1 cellular context compared by ENCODE assay signal in genomic region chr1:1164361-1164700, GRCh38.
TF ChIP-seq lines count a peak whose summit lies in the region.

No MANE protein-coding gene starts in this region.

TF ChIP-seq in HepG2, 621 proteins besides CTCF, POLR2A, EP300 and RAD21 (continued from another document):
- TF ChIP-seq SNAPC4 (CRISPR knock-in tag; IDR thresholded peaks at IDR 0.05) (0 out of 2 replicates have a peak, but pooled peaks have one; percentile 0), ZFP41 (CRISPR knock-in tag; IDR thresholded peaks at IDR 0.05; ENCODE audit: borderline replicate concordance) (no peak), SIN3A (IDR thresholded peaks at IDR 0.05; ENCODE audit: borderline replicate concordance, low read depth, low read length) (no peak), ZNF101 (CRISPR knock-in tag; IDR thresholded peaks at IDR 0.05; ENCODE audit: borderline replicate concordance, low read depth) (no peak), NPAS2 (CRISPR knock-in tag; IDR thresholded peaks at IDR 0.05; ENCODE audit: borderline replicate concordance) (no peak), ZNF558 (CRISPR knock-in tag; IDR thresholded peaks at IDR 0.05; ENCODE audit: borderline replicate concordance) (0 out of 2 replicates have a peak, but pooled peaks have one; percentile 5), EED (CRISPR knock-in tag; IDR thresholded peaks at IDR 0.05) (no peak), ZSCAN20 (CRISPR knock-in tag; IDR thresholded peaks at IDR 0.05; ENCODE audit: borderline replicate concordance) (no peak), XRCC5 (optimal IDR thresholded peaks at IDR 0.05; ENCODE audit: low read length) (no peak), MXD3 (CRISPR knock-in tag; IDR thresholded peaks at IDR 0.05) (no peak), ZBTB33 (CRISPR knock-in tag; IDR thresholded peaks at IDR 0.05) (no peak), AGO1 (IDR thresholded peaks at IDR 0.05; ENCODE audit: low read depth, low read length, poor library complexity, severe bottlenecking) (no peak), TAF15 (IDR thresholded peaks at IDR 0.05; ENCODE audit: low read depth, low read length, poor library complexity, severe bottlenecking) (peak; percentile 52), SOX6 (IDR thresholded peaks at IDR 0.05) (no peak), SOX6 (CRISPR knock-in tag; IDR thresholded peaks at IDR 0.05) (no peak), KIAA2018 (CRISPR knock-in tag; IDR thresholded peaks at IDR 0.05; ENCODE audit: borderline replicate concordance) (no peak), HNRNPUL1 (IDR thresholded peaks at IDR 0.05; ENCODE audit: low read depth, low read length) (no peak), ZNF317 (CRISPR knock-in tag; IDR thresholded peaks at IDR 0.05) (no peak), STAT6 (CRISPR knock-in tag; IDR thresholded peaks at IDR 0.05; ENCODE audit: borderline replicate concordance) (no peak), ZNF777 (CRISPR knock-in tag; IDR thresholded peaks at IDR 0.05) (no peak), SMARCE1 (IDR thresholded peaks at IDR 0.05; ENCODE audit: borderline replicate concordance) (no peak), CSRNP2 (CRISPR knock-in tag; conservative IDR thresholded peaks at IDR 0.05; ENCODE audit: low read depth) (no peak), ZNF17 (CRISPR knock-in tag; IDR thresholded peaks at IDR 0.05) (no peak), CREB1 (IDR thresholded peaks at IDR 0.05) (no peak), CREB1 (CRISPR knock-in tag; IDR thresholded peaks at IDR 0.05) (no peak), SRSF4 (IDR thresholded peaks at IDR 0.05; ENCODE audit: low read depth, low read length, poor library complexity, severe bottlenecking) (no peak), ZNF790 (CRISPR knock-in tag; IDR thresholded peaks at IDR 0.05; ENCODE audit: borderline replicate concordance) (no peak), ZNF619 (CRISPR knock-in tag; IDR thresholded peaks at IDR 0.05) (no peak), NCOA5 (CRISPR knock-in tag; IDR thresholded peaks at IDR 0.05) (no peak), ZNF331 (CRISPR knock-in tag; IDR thresholded peaks at IDR 0.05) (no peak), ZNF354B (CRISPR knock-in tag; IDR thresholded peaks at IDR 0.05) (no peak), ZMYM2 (CRISPR knock-in tag; IDR thresholded peaks at IDR 0.05) (no peak), RFXAP (CRISPR knock-in tag; IDR thresholded peaks at IDR 0.05; ENCODE audit: borderline replicate concordance) (no peak), BRD4 (CRISPR knock-in tag; IDR thresholded peaks at IDR 0.05) (no peak), ZNF143 (CRISPR knock-in tag; IDR thresholded peaks at IDR 0.05) (no peak), TEF (CRISPR knock-in tag; IDR thresholded peaks at IDR 0.05) (no peak), FOXA3 (CRISPR knock-in tag; IDR thresholded peaks at IDR 0.05) (no peak), ZNF850 (CRISPR knock-in tag; conservative IDR thresholded peaks at IDR 0.05) (no peak), ZNF274 (CRISPR knock-in tag; IDR thresholded peaks at IDR 0.05) (no peak), PPARG (CRISPR knock-in tag; conservative IDR thresholded peaks at IDR 0.05) (no peak), ZNF543 (CRISPR knock-in tag; IDR thresholded peaks at IDR 0.05) (0 out of 2 replicates have a peak, but pooled peaks have one; percentile 6), CSRNP1 (CRISPR knock-in tag; IDR thresholded peaks at IDR 0.05) (no peak)
TF ChIP-seq in HepG2: peak in this region for 9.
